In genomic region chr19:2474232-2475017, GRCh38 we compare ENCODE assay signal across 8 cellular contexts. TPM values are rescaled to one million over a fixed set of nuclear protein-coding genes. Genes with fewer than 3 reads are reported as not detected.
DNase-seq lines count a peak whose midpoint lies in the region; ATAC-seq and TF ChIP-seq lines count a peak whose summit lies in the region.

No MANE protein-coding gene starts in this region.

- H3K9me3 ChIP-seq in BLaER1 (no peaks in the 10 kb centered on the region), osteoblast (ENCODE audit: low read depth, low read length) (no peaks in the 10 kb centered on the region)

- H3K27me3 ChIP-seq in BLaER1 (no peaks in the 10 kb centered on the region), osteoblast (ENCODE audit: insufficient read depth, low read length) (no peaks in the 10 kb centered on the region)

- no peak overlapping the region; the same call in 1 of the 2 replicates for H3K9ac ChIP-seq in BLaER1

- peaks cover 28% of the 10 kb centered on the region for H3K79me2 ChIP-seq in osteoblast (ENCODE audit: insufficient read depth, low read length)

- H3K4me3 ChIP-seq in BLaER1 (peak overlapping the region; percentile 93), osteoblast (ENCODE audit: insufficient read depth, low read length) (peak overlapping the region; percentile 100)

- DNase-seq in Kasumi-1 (lab: John Stamatoyannopoulos, UW) (peak; percentile 71 to 79), SK-MEL-5 (ENCODE audit: low read depth, low spot score) (peak; percentile 71), glomerular visceral epithelial cell (ENCODE audit: extremely low spot score) (peak; percentile 95), osteoblast (ENCODE audit: insufficient read length, low spot score, missing footprints) (peak; percentile 99)
- DNase-seq in activated naive CD4-positive, alpha-beta T cell treated with anti-CD3 and anti-CD28 coated beads, Interleukin-2, amount 50 U/mL, for 16 hours: peak; percentile 93

- H4K20me1 ChIP-seq in BLaER1: peaks cover 35% of the 10 kb centered on the region
- H4K20me1 ChIP-seq in osteoblast (ENCODE audit: insufficient read depth, low read length): peaks cover 29% of the 10 kb centered on the region

- H3K4me1 ChIP-seq in BLaER1: peaks cover 69% of the 10 kb centered on the region
- H3K4me1 ChIP-seq in osteoblast (ENCODE audit: insufficient read depth, low read length): peaks cover 24% of the 10 kb centered on the region

- peak overlapping the region; percentile 97 for H3K4me2 ChIP-seq in BLaER1
- H3K4me2 ChIP-seq in osteoblast (ENCODE audit: insufficient read depth, low read length): peak overlapping the region; percentile 82

- no peak overlapping the region for H2AFZ ChIP-seq in osteoblast (ENCODE audit: low read length)

- in situ Hi-C loops in SK-MEL-5 (cut with HindIII; ENCODE audit: low pct_unique_long_range_greater_than_20kb, low sequenced_read_pairs): no loop called here

- H3K27ac ChIP-seq in BLaER1 (no peak overlapping the region), osteoblast (ENCODE audit: low read depth, low read length) (peak overlapping the region; percentile 77), temporal lobe (ENCODE audit: low read depth, low read length) (peak overlapping the region; percentile 36)

- peak; percentile 39 for ATAC-seq in GM19438 (IDR thresholded peaks at IDR 0.05; ENCODE audit: low read depth, unreplicated experiment)

- no peaks in the 10 kb centered on the region for H3K36me3 ChIP-seq in BLaER1
- H3K36me3 ChIP-seq in osteoblast (ENCODE audit: insufficient read depth, low read length): peaks cover 16% of the 10 kb centered on the region

- TF ChIP-seq CTCF in osteoblast (IDR thresholded peaks at IDR 0.05; ENCODE audit: extremely low read depth, low read depth, low read length): peak; percentile 76

RNA-seq across cellular contexts. Expression of gene GADD45B, which starts 1.5 kb away (rescaled TPM):
- 4.0 TPM in 2 replicates for total RNA-seq in SK-MEL-5 (2014; rRNA removed; shearing (Covaris generic))
- polyA plus RNA-seq in SK-MEL-5 (2015; cell fraction: cytosol; rRNA removed): 4.4 and 4.8 TPM in 2 replicates
- 1.9 and 3.6 TPM in 2 replicates for polyA plus RNA-seq in SK-MEL-5 (2015; cell fraction: nucleus; rRNA removed)
- total RNA-seq in osteoblast (41.8 and 46.3 TPM in 2 replicates), temporal lobe (5.9 TPM)

RNA-seq across cellular contexts. Expression of gene LMNB2, which starts 17.7 kb away (rescaled TPM):
- total RNA-seq in SK-MEL-5 (2014; rRNA removed; shearing (Covaris generic)): 52.1 and 52.6 TPM in 2 replicates
- 74.5 and 94.3 TPM in 2 replicates for polyA plus RNA-seq in SK-MEL-5 (2015; cell fraction: cytosol; rRNA removed)
- 45.5 and 48.0 TPM in 2 replicates for polyA plus RNA-seq in SK-MEL-5 (2015; cell fraction: nucleus; rRNA removed)
- total RNA-seq in osteoblast: 24.2 and 24.6 TPM in 2 replicates
- 32.2 TPM for total RNA-seq in temporal lobe

RNA-seq across cellular contexts. Expression of gene TIMM13, which starts 47.0 kb away (rescaled TPM):
- 48.9 and 52.3 TPM in 2 replicates for total RNA-seq in SK-MEL-5 (2014; rRNA removed; shearing (Covaris generic))
- 47.4 and 63.9 TPM in 2 replicates for polyA plus RNA-seq in SK-MEL-5 (2015; cell fraction: cytosol; rRNA removed)
- polyA plus RNA-seq in SK-MEL-5 (2015; cell fraction: nucleus; rRNA removed): 18.4 and 35.2 TPM in 2 replicates
- total RNA-seq in osteoblast: 27.7 and 27.9 TPM in 2 replicates
- total RNA-seq in temporal lobe: 19.9 TPM
